8 cellular contexts compared by ENCODE assay signal in the genomic region with DNA sequence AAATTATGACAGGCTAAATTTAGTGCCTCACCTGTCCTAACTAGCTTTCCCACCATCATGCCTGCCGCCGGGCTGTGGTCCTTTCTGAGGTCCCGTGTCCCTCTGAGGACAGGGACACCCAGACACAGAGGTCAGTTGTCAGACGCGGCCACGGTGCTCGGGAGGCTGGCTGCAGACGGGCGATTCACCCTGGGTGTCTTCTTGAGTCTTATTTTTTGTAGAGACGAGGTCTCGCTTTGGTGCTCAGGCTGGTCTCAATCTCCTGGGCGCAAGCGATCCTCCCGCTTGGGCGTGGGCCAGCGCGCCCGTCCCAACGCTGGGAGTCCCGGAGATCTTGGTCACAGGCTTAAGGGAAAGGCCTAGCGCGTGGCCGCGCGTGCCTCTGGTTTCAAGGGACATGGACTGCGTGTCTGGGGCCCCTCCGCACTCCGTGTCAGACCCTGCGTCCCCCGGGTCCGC. TPM values are rescaled to one million over a fixed set of nuclear protein-coding genes. Genes with fewer than 3 reads are reported as not detected.
DNase-seq lines count a peak whose midpoint lies in the region; ATAC-seq and TF ChIP-seq lines count a peak whose summit lies in the region.

No MANE protein-coding gene starts in this region.

- intact Hi-C loops in spleen (cut with DNase I; ENCODE audit: low total_unique reads): loop anchor here (10.0 kb wide), 1 partner anchor 60 kb away; no protein-coding TSS in a partner anchor

- H3K27me3 ChIP-seq in adipocyte (replicated peaks; ENCODE audit: control insufficient read depth, insufficient read depth, low read length): no peaks in the 10 kb centered on the region
- peaks cover 43% of the 10 kb centered on the region for H3K27me3 ChIP-seq in iPS-18a (ENCODE audit: control insufficient read depth, insufficient read depth, low read length)
- peaks cover 0 to 14% (median 0%) of the 10 kb centered on the region in 7 donors for H3K27me3 ChIP-seq in spleen (replicated peaks in 1 of 7)

- H3K36me3 ChIP-seq in adipocyte (ENCODE audit: control insufficient read depth, insufficient read depth, low read length, severe bottlenecking) (no peaks in the 10 kb centered on the region), iPS-18a (ENCODE audit: control insufficient read depth, low read depth, low read length) (no peaks in the 10 kb centered on the region), spleen (peaks cover 0 to 1% (median 0%) of the 10 kb centered on the region in 6 donors)

- H3K9ac ChIP-seq in adipocyte (ENCODE audit: low read length): peak overlapping the region; percentile 85
- no peak overlapping the region for H3K9ac ChIP-seq in iPS-18a (ENCODE audit: low read length)

- no peak for TF ChIP-seq CTCF in AG10803 (conservative IDR thresholded peaks at IDR 0.05; ENCODE audit: low read length)
- no peak for TF ChIP-seq CTCF in spleen (IDR thresholded peaks at IDR 0.05 in 8 of 11, conservative IDR thresholded peaks at IDR 0.05 in 3 of 11)

- H3K4me3 ChIP-seq in AG10803 (ENCODE audit: low read length) (peak overlapping the region; percentile 61), adipocyte (ENCODE audit: low read length) (peak overlapping the region; percentile 82), iPS-18a (ENCODE audit: low read length) (peak overlapping the region; percentile 53), spleen (peak overlapping the region; percentile 60 to 87 (median 78))

- no peak overlapping the region for H3K27ac ChIP-seq in iPS-18a (ENCODE audit: low read length)
- peak overlapping the region; percentile 61 to 96 (median 90) for H3K27ac ChIP-seq in spleen

- H3K9me3 ChIP-seq in adipocyte (ENCODE audit: control insufficient read depth, low read length) (no peaks in the 10 kb centered on the region), iPS-18a (ENCODE audit: control insufficient read depth, low read depth, low read length) (no peaks in the 10 kb centered on the region), spleen (no peaks in the 10 kb centered on the region)

- no peak for TF ChIP-seq POLR2A in spleen (IDR thresholded peaks at IDR 0.05)

- peak; percentile 41 for DNase-seq in AG10803 (ENCODE audit: low read depth)
- peak; percentile 48 for DNase-seq in adipocyte (ENCODE audit: low read depth)
- no peak for DNase-seq in spleen
- DNase-seq in NCI-H2029 treated with DMSO at 0.1 percent for 48 hours (lab: John Stamatoyannopoulos, UW): no peak

- WGBS in spleen, 5 donors: 12 to 49% (median 14%) methylated on average over 9 to 31 of the region's 31 CpGs

- peaks cover 31% of the 10 kb centered on the region for H3K4me1 ChIP-seq in adipocyte (ENCODE audit: control insufficient read depth, insufficient read depth, low read length)
- peaks cover 7% of the 10 kb centered on the region for H3K4me1 ChIP-seq in iPS-18a (ENCODE audit: control insufficient read depth, low read depth, low read length)
- H3K4me1 ChIP-seq in spleen: peaks cover 6 to 45% (median 33%) of the 10 kb centered on the region in 6 donors

- ATAC-seq in HG03460 (IDR thresholded peaks at IDR 0.05; ENCODE audit: unreplicated experiment): peak; percentile 8
- ATAC-seq in GM19395 (IDR thresholded peaks at IDR 0.05; ENCODE audit: unreplicated experiment): no peak
- ATAC-seq in GM19467 (IDR thresholded peaks at IDR 0.05; ENCODE audit: unreplicated experiment): no peak

RNA-seq across cellular contexts. Expression of a gene that starts 0.8 kb away (rescaled TPM):
- total RNA-seq in spleen: 10 to 100 TPM; 33.8 to 52.7 (median 40.6) TPM
- polyA plus RNA-seq in spleen: 10 to 100 TPM; 12.3 to 27.1 (median 14.3) TPM

RNA-seq across cellular contexts. Expression of a gene that starts 23.0 kb away (rescaled TPM):
- total RNA-seq in spleen: 10 to 100 TPM in 5 of 7 donors, 1 to 10 TPM in 2; 8.9 to 14.8 (median 11.7) TPM
- polyA plus RNA-seq in spleen: 10 to 100 TPM in 2 of 3 donors, 1 to 10 TPM in 1; 9.1 to 19.5 (median 14.1) TPM

RNA-seq across cellular contexts. Expression of a gene that starts 27.7 kb away (rescaled TPM):
- 10 to 100 TPM; 27.3 to 71.4 (median 50.0) TPM for total RNA-seq in spleen
- polyA plus RNA-seq in spleen: 10 to 100 TPM; 43.4 to 75.8 (median 67.7) TPM

RNA-seq across cellular contexts. Expression of a gene that starts 42.9 kb away (rescaled TPM):
- 10 to 100 TPM; 35.7 to 63.2 (median 51.0) TPM for total RNA-seq in spleen
- polyA plus RNA-seq in spleen: 10 to 100 TPM; 19.5 to 40.6 (median 32.2) TPM

RNA-seq across cellular contexts. Expression of a gene that starts 54.3 kb away (rescaled TPM):
- 10 to 100 TPM; 38.0 to 64.1 (median 48.0) TPM for total RNA-seq in spleen
- polyA plus RNA-seq in spleen: 100 to 1,000 TPM in 1 of 3 donors, 10 to 100 TPM in 2; 85.0 to 108 (median 85.7) TPM

Comparison
In these comparisons a context has a peak if more than half of its experiments do, and no peak if none do; other contexts are left out.
1. DNase-seq: peak in AG10803 (single experiment) and adipocyte (single experiment); none in spleen (single experiment) and NCI-H2029 treated with DMSO at 0.1 percent for 48 hours (single experiment).
2. Peak in every context shown above with its lines, with median percentiles within 50 percentile points of each other: H3K4me3 ChIP-seq.